Comparison of ENCODE assay signal across 14 cellular contexts in genomic region chr1:31785020-31785946, GRCh38. TPM values are rescaled to one million over a fixed set of nuclear protein-coding genes. Genes with fewer than 3 reads are reported as not detected.
DNase-seq lines count a peak whose midpoint lies in the region; ATAC-seq and TF ChIP-seq lines count a peak whose summit lies in the region.
"Had no signal": no experiment of that assay in that cellular context is flagged by ENCODE, and none has a peak within 500 bp of the region (broad histone marks: within the 10 kb centered on the region; RNA-seq: fewer than 3 reads in every experiment).

No MANE protein-coding gene starts in this region.

- no peaks in the 10 kb centered on the region for H3K36me3 ChIP-seq in PC-9 (ENCODE audit: low read depth)
- H3K36me3 ChIP-seq: suprapubic skin had no signal

- H3K4me3 Mint-ChIP-seq in chondrocyte (ENCODE audit: unreplicated experiment): no peak overlapping the region
- H3K4me3 Mint-ChIP-seq: activated naive CD4-positive, alpha-beta T cell treated with anti-CD3 and anti-CD28 coated beads for 36 hours had no signal

- H4K20me1 ChIP-seq in PC-9 (ENCODE audit: insufficient read depth): no peaks in the 10 kb centered on the region

- BruUV-seq in PC-9 (replicated peaks; lab: Mats Ljungman, UMichigan): no TSS peak

- POLR2A ChIA-PET in PC-9 (lab: Charles Lee; ENCODE audit: unreplicated experiment): no interaction called here

- CTCF ChIA-PET in PC-9 (lab: Charles Lee): no interaction called here

- no peaks in the 10 kb centered on the region for H3K79me2 ChIP-seq in PC-9 (ENCODE audit: low read depth)

- no peak overlapping the region for H3K27ac Mint-ChIP-seq in chondrocyte (ENCODE audit: unreplicated experiment)
- H3K27ac Mint-ChIP-seq: activated naive CD4-positive, alpha-beta T cell treated with anti-CD3 and anti-CD28 coated beads for 36 hours had no signal

- H2AFZ ChIP-seq in PC-9: no peak overlapping the region

- no peak overlapping the region for H3K4me3 ChIP-seq in PC-9
- H3K4me3 ChIP-seq: suprapubic skin had no signal

- DNase-seq in DMS79 treated with DMSO at 0.1 percent for 48 hours (lab: John Stamatoyannopoulos, UW) (peak; percentile 32), DMS79 (lab: John Stamatoyannopoulos, UW) (no peak), NCI-H2107 (lab: John Stamatoyannopoulos, UW) (peak; percentile 63), chondrocyte (ENCODE audit: low spot score) (peak; percentile 72), sciatic nerve (ENCODE audit: low spot score) (peak; percentile 56), PC-9 (no peak)
- DNase-seq: activated naive CD4-positive, alpha-beta T cell treated with anti-CD3 and anti-CD28 coated beads for 36 hours; right cardiac atrium; T-helper 1 cell had no signal

- H3K36me3 Mint-ChIP-seq in chondrocyte (ENCODE audit: low read depth): no peaks in the 10 kb centered on the region

- H3K27me3 ChIP-seq in PC-9 (ENCODE audit: insufficient read depth, low read depth): no peaks in the 10 kb centered on the region
- H3K27me3 ChIP-seq: suprapubic skin had no signal

- H3F3A ChIP-seq in PC-9 (ENCODE audit: insufficient read depth, low read depth): peaks cover 22% of the 10 kb centered on the region

- H3K9me3 Mint-ChIP-seq in chondrocyte (ENCODE audit: low read depth): no peaks in the 10 kb centered on the region
- H3K9me3 Mint-ChIP-seq: activated naive CD4-positive, alpha-beta T cell treated with anti-CD3 and anti-CD28 coated beads for 36 hours had no signal

- ATAC-seq in sciatic nerve: no peak
- no peak for ATAC-seq in GM18867 (IDR thresholded peaks at IDR 0.05; ENCODE audit: unreplicated experiment)
- no peak for ATAC-seq in GM18505 (IDR thresholded peaks at IDR 0.05; ENCODE audit: unreplicated experiment)
- ATAC-seq: right cardiac atrium had no signal

- no peak for TF ChIP-seq CTCF in chondrocyte (IDR thresholded peaks at IDR 0.05)
- TF ChIP-seq CTCF in PC-9 (conservative IDR thresholded peaks at IDR 0.05): no peak

- no peak overlapping the region for H3K27ac ChIP-seq in PC-9
- H3K27ac ChIP-seq: 22Rv1, HL-60, suprapubic skin had no signal

- H3K4me2 ChIP-seq in PC-9: no peak overlapping the region

- no peak for TF ChIP-seq POLR2A in GM18505 (IDR thresholded peaks at IDR 0.05; ENCODE audit: borderline replicate concordance, extremely low read depth, insufficient read depth, insufficient read length)

- no peaks in the 10 kb centered on the region for H3K9me3 ChIP-seq in PC-9 (ENCODE audit: insufficient read depth, low read depth)
- H3K9me3 ChIP-seq: suprapubic skin had no signal

- H3K27me3 Mint-ChIP-seq in chondrocyte (ENCODE audit: low read depth): no peaks in the 10 kb centered on the region

- no peaks in the 10 kb centered on the region for H3K9me2 ChIP-seq in PC-9 (ENCODE audit: insufficient read depth)

- H3K4me1 Mint-ChIP-seq in chondrocyte (ENCODE audit: low read depth): peaks cover 21% of the 10 kb centered on the region

- intact Hi-C loops in sciatic nerve (cut with DNase I): no loop called here
- intact Hi-C loops in PC-9 (cut with micrococcal nuclease; ENCODE audit: unreplicated experiment): loop anchor here (10.0 kb wide), 1 partner anchor 600 kb away; no protein-coding TSS in a partner anchor

- peaks cover 10% of the 10 kb centered on the region; the same call in 1 of the 2 replicates for H3K4me1 ChIP-seq in PC-9 (replicated peaks; ENCODE audit: insufficient read depth)

RNA-seq across cellular contexts. Expression of gene ADGRB2, which starts 21.1 kb away (rescaled TPM):
- total RNA-seq in chondrocyte (11.9 to 20.4 TPM (median 12.2 TPM) in 3 replicates), sciatic nerve (5.2 TPM), PC-9 (2021) (15.6 and 28.5 TPM in 2 replicates)

RNA-seq across cellular contexts. Expression of gene SPOCD1, which starts 30.5 kb away (rescaled TPM):
- 0.46 to 7.3 TPM (median 5.2 TPM) in 3 replicates for total RNA-seq in chondrocyte
- total RNA-seq in sciatic nerve: 1.3 TPM
- 10.2 and 14.6 TPM in 2 replicates for total RNA-seq in PC-9 (2021)

Comparison
In these comparisons a context has a peak if more than half of its experiments do, and no peak if none do; other contexts are left out.
1. DNase-seq: peak in DMS79 treated with DMSO at 0.1 percent for 48 hours (single experiment), NCI-H2107 (single experiment), chondrocyte (single experiment) and sciatic nerve (single experiment); none in DMS79 (single experiment) and PC-9 (0 of 2).